In genomic region chr10:68278906-68279753, GRCh38 we compare ENCODE assay signal across 4 cellular contexts. TPM values are rescaled to one million over a fixed set of nuclear protein-coding genes. Genes with fewer than 3 reads are reported as not detected.
"Had no signal": no experiment of that assay in that cellular context is flagged by ENCODE, and none has a peak within 500 bp of the region (broad histone marks: within the 10 kb centered on the region; RNA-seq: fewer than 3 reads in every experiment).

No MANE protein-coding gene starts in this region.

RNA-seq across cellular contexts. Expression of gene ATOH7, which starts 47.2 kb away (rescaled TPM):
- total RNA-seq: GM23248, H7, HT1080 had no signal
- polyA plus RNA-seq: GM23248, IgD-negative memory B cell had no signal
